ENCODE assay signal across 1 cellular context in the genomic region with DNA sequence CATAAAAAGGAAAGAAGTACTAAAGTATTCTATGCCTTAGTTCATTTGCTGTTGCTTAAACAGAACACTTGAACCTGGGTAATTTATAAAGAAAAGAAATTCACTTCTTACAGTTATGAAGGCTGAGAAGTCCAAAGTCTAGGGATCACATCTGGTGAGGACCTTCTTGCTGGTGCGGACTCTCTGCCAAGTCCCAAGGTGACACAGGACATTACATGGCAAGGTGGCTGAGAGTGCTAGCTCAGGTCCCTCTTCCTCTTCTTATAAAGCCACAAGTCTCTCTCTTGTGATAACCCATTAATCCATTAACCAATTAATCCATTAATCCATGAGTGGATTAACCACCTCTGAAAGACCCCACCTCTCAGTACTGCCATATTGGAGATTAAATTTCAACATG.
TF ChIP-seq lines count a peak whose summit lies in the region.

No MANE protein-coding gene starts in this region.

TF ChIP-seq in HEK293T, 16 proteins besides CTCF, POLR2A, EP300 and RAD21 (continued from another document):
- TF ChIP-seq BHLHE40 (IDR thresholded peaks at IDR 0.05; ENCODE audit: borderline replicate concordance) (no peak), ZNF384 (IDR thresholded peaks at IDR 0.05) (no peak), FOXK2 (IDR thresholded peaks at IDR 0.05) (no peak), LEF1 (IDR thresholded peaks at IDR 0.05; ENCODE audit: borderline replicate concordance) (no peak)
